ENCODE assay signal across 9 cellular contexts in genomic region chr5:79229357-79230174, GRCh38. TPM values are rescaled to one million over a fixed set of nuclear protein-coding genes. Genes with fewer than 3 reads are reported as not detected.
DNase-seq lines count a peak whose midpoint lies in the region; ATAC-seq, FAIRE-seq and TF ChIP-seq lines count a peak whose summit lies in the region.
"Had no signal": no experiment of that assay in that cellular context is flagged by ENCODE, and none has a peak within 500 bp of the region (broad histone marks: within the 10 kb centered on the region; RNA-seq: fewer than 3 reads in every experiment).

No MANE protein-coding gene starts in this region.

- H3T11ph ChIP-seq in H9 (ENCODE audit: low read length): no peak overlapping the region

- H3K18ac ChIP-seq in H9 (ENCODE audit: insufficient read length, low read depth, low read length): no peak overlapping the region

- H3K9me1 ChIP-seq in keratinocyte (ENCODE audit: control insufficient read depth, extremely low read depth, insufficient read depth, low read length): no peaks in the 10 kb centered on the region

- no peak overlapping the region for H3K9ac ChIP-seq in keratinocyte (ENCODE audit: control insufficient read depth, extremely low read depth, insufficient read depth, low read length)
- no peak overlapping the region for H3K9ac ChIP-seq in H9 (ENCODE audit: extremely low read depth, insufficient read length, low read length)

- H3K14ac ChIP-seq in H9 (ENCODE audit: insufficient read depth, low read length): no peak overlapping the region

- H3K4me1 ChIP-seq in keratinocyte (ENCODE audit: control insufficient read depth, extremely low read depth, insufficient read depth, low read length) (peaks cover 12% of the 10 kb centered on the region), H9 (ENCODE audit: insufficient read depth, low read length) (no peaks in the 10 kb centered on the region)

- no peak overlapping the region for H3K4me3 ChIP-seq in keratinocyte (ENCODE audit: control insufficient read depth in 2 of 3, extremely low read depth in 1 of 3, insufficient read depth in 2 of 3, low read depth in 1 of 3, low read length in 3 of 3)

- H4K8ac ChIP-seq in H9 (replicated peaks; ENCODE audit: insufficient read length, low read depth, low read length): no peak overlapping the region

- H2BK15ac ChIP-seq in H9 (ENCODE audit: low read depth, low read length): no peak overlapping the region

- WGBS in H9 (ENCODE audit: extremely low coverage, insufficient read length, low lambda C conversion rate): no CpG with 5 or more reads among the region's 10 CpGs

- peak in 3 of 5 experiments; percentile 13 to 84 (median 21) for DNase-seq in T-helper 2 cell
- DNase-seq in T-helper 2 cell treated with Interferon-gamma antibody and Interleukin-4, amounts not matched to agents 5 μg/mL and 100 μg/mL, for 36 hours (ENCODE audit: low spot score): no peak
- peak; percentile 86 for DNase-seq in NCI-H69 (lab: John Stamatoyannopoulos, UW)
- DNase-seq in keratinocyte (ENCODE audit: low read depth, low spot score): peak; percentile 84
- DNase-seq in H9: no peak
- no peak for DNase-seq in COR-L47 (lab: John Stamatoyannopoulos, UW)
- no peak for DNase-seq in DMS53 treated with DMSO at 0.1 percent for 48 hours (lab: John Stamatoyannopoulos, UW; ENCODE audit: unreplicated experiment)

- FAIRE-seq in keratinocyte (lab: Jason Lieb, UNC): peak; percentile 72

- no peak overlapping the region for H3K56ac ChIP-seq in H9 (ENCODE audit: insufficient read length, low read depth, low read length)

- no peak overlapping the region for H2BK120ac ChIP-seq in H9 (ENCODE audit: low read depth, low read length, poor library complexity, severe bottlenecking)

- no peak overlapping the region for H3K27ac Mint-ChIP-seq in T-helper 2 cell treated with Interferon-gamma antibody and Interleukin-4, amounts not matched to agents 5 μg/mL and 100 μg/mL, for 36 hours
- peak overlapping the region in 1 of 3 experiments; percentile 50; a peak in 1 of 7 replicates for H3K27ac Mint-ChIP-seq in H9

- dilution Hi-C loops in keratinocyte (cut with MboI; ENCODE audit: extremely low pct_ligation_motif_present, low sequenced_read_pairs): no loop called here

- no peaks in the 10 kb centered on the region for H3K36me3 Mint-ChIP-seq in T-helper 2 cell treated with Interferon-gamma antibody and Interleukin-4, amounts not matched to agents 5 μg/mL and 100 μg/mL, for 36 hours (ENCODE audit: low read depth)
- H3K36me3 Mint-ChIP-seq in H9 (ENCODE audit: insufficient read depth in 1 of 3, low read depth in 3 of 3): no peaks in the 10 kb centered on the region

- H3K9me3 ChIP-seq in keratinocyte (ENCODE audit: control insufficient read depth, low read depth, low read length) (no peaks in the 10 kb centered on the region), H9 (ENCODE audit: control insufficient read depth, low read depth, low read length) (no peaks in the 10 kb centered on the region)

- TF ChIP-seq CTCF in keratinocyte (optimal IDR thresholded peaks at IDR 0.05 in 1 of 3, IDR thresholded peaks at IDR 0.05 in 1 of 3, conservative IDR thresholded peaks at IDR 0.05 in 1 of 3; ENCODE audit: extremely low read depth in 1 of 3, insufficient read depth in 2 of 3, low read length in 3 of 3): no peak
- no peak for TF ChIP-seq CTCF in H9 (conservative IDR thresholded peaks at IDR 0.05)

- H4K5ac ChIP-seq in H9 (ENCODE audit: insufficient read length, low read depth, low read length): no peak overlapping the region

- H3K27me3 ChIP-seq in keratinocyte (ENCODE audit: control insufficient read depth, extremely low read depth, insufficient read depth, low read length) (no peaks in the 10 kb centered on the region), H9 (ENCODE audit: insufficient read depth, low read length) (no peaks in the 10 kb centered on the region)

- H2AFZ ChIP-seq in keratinocyte (ENCODE audit: control insufficient read depth, low read length) (no peak overlapping the region), H9 (ENCODE audit: low read length) (no peak overlapping the region)

- no peaks in the 10 kb centered on the region for H3K23me2 ChIP-seq in H9 (ENCODE audit: insufficient read length, low read depth, low read length, poor library complexity, severe bottlenecking)

- no peak overlapping the region for H4K91ac ChIP-seq in H9 (ENCODE audit: insufficient read length, low read depth, low read length)

- no peak overlapping the region for H3K4me3 Mint-ChIP-seq in T-helper 2 cell treated with Interferon-gamma antibody and Interleukin-4, amounts not matched to agents 5 μg/mL and 100 μg/mL, for 36 hours
- no peak overlapping the region for H3K4me3 Mint-ChIP-seq in H9

- H3K4me2 ChIP-seq in keratinocyte (ENCODE audit: control insufficient read depth, extremely low read depth, insufficient read depth, low read depth, low read length): peak overlapping the region; percentile 31
- H3K4me2 ChIP-seq in H9 (ENCODE audit: insufficient read depth, insufficient read length, low read length): no peak overlapping the region

- no peak overlapping the region for H3K23ac ChIP-seq in H9 (ENCODE audit: insufficient read length, low read depth, low read length)

- H2BK20ac ChIP-seq in H9 (ENCODE audit: low read depth, low read length, poor library complexity, severe bottlenecking): no peak overlapping the region

- no peak overlapping the region for H2AK5ac ChIP-seq in H9 (ENCODE audit: insufficient read length, low read length)

- no peaks in the 10 kb centered on the region for H3K36me3 ChIP-seq in keratinocyte (ENCODE audit: control insufficient read depth in 2 of 2, extremely low read depth in 1 of 2, insufficient read depth in 2 of 2, low read length in 2 of 2)

- peak; percentile 82 for ATAC-seq in HG02588 (IDR thresholded peaks at IDR 0.05; ENCODE audit: unreplicated experiment)

- no peaks in the 10 kb centered on the region for H3K27me3 Mint-ChIP-seq in T-helper 2 cell treated with Interferon-gamma antibody and Interleukin-4, amounts not matched to agents 5 μg/mL and 100 μg/mL, for 36 hours (ENCODE audit: low read depth)
- peaks cover 4% of the 10 kb centered on the region for H3K27me3 Mint-ChIP-seq in H9 (ENCODE audit: low read depth)

- no peaks in the 10 kb centered on the region for H3K79me2 ChIP-seq in keratinocyte (ENCODE audit: control insufficient read depth, insufficient read depth, low read length)
- H3K79me2 ChIP-seq in H9 (ENCODE audit: insufficient read depth, low read length): no peaks in the 10 kb centered on the region

- H4K20me1 ChIP-seq in keratinocyte (ENCODE audit: control insufficient read depth, extremely low read depth, insufficient read depth, low read length) (no peaks in the 10 kb centered on the region), H9 (ENCODE audit: control insufficient read depth, insufficient read depth, insufficient read length) (no peaks in the 10 kb centered on the region)

- H3K4ac ChIP-seq in H9 (ENCODE audit: low read depth, low read length): no peak overlapping the region

- no peak overlapping the region for H2BK5ac ChIP-seq in H9 (ENCODE audit: insufficient read length, low read length)

- H3K4me1 Mint-ChIP-seq in T-helper 2 cell treated with Interferon-gamma antibody and Interleukin-4, amounts not matched to agents 5 μg/mL and 100 μg/mL, for 36 hours (ENCODE audit: low read depth): peaks cover 4% of the 10 kb centered on the region
- no peaks in the 10 kb centered on the region; a peak in 1 of 4 replicates for H3K4me1 Mint-ChIP-seq in H9

- H2BK12ac ChIP-seq in H9 (ENCODE audit: insufficient read length, low read depth, low read length): no peak overlapping the region

- no peaks in the 10 kb centered on the region for H3K9me3 Mint-ChIP-seq in T-helper 2 cell treated with Interferon-gamma antibody and Interleukin-4, amounts not matched to agents 5 μg/mL and 100 μg/mL, for 36 hours
- H3K9me3 Mint-ChIP-seq in H9: no peaks in the 10 kb centered on the region

- H3K79me1 ChIP-seq in H9 (ENCODE audit: insufficient read depth, low read depth, low read length, poor library complexity, severe bottlenecking): no peaks in the 10 kb centered on the region

- H3K27ac ChIP-seq in keratinocyte (ENCODE audit: control insufficient read depth, insufficient read depth, low read length) (peak overlapping the region; percentile 46), H9 (ENCODE audit: insufficient read length, low read depth, low read length) (no peak overlapping the region)
- H3K27ac ChIP-seq: 22Rv1 had no signal

RNA-seq across cellular contexts. Expression of gene JMY, which starts 6.4 kb away (rescaled TPM):
- 1.8 to 3.3 TPM (median 2.5 TPM) in 3 replicates for polyA plus RNA-seq in keratinocyte
- polyA plus RNA-seq in keratinocyte (2011; ENCODE audit: low read depth): 11.6 TPM
- 1.4 and 2.8 TPM in 2 replicates for polyA plus RNA-seq in keratinocyte (2011; cell fraction: cytosol; rRNA removed)
- 3.6 and 5.0 TPM in 2 replicates for polyA plus RNA-seq in keratinocyte (2011; cell fraction: nucleus; rRNA removed)
- 2.0 and 7.1 TPM in 2 replicates for polyA plus RNA-seq in keratinocyte (2012; ENCODE audit: low replicate concordance)
- polyA minus RNA-seq in keratinocyte: 1.1 to 4.3 TPM (median 2.3 TPM) in 3 replicates
- polyA minus RNA-seq in keratinocyte (2011; cell fraction: cytosol; rRNA and poly(A)+ RNA removed): 3.8 TPM
- 6.1 and 9.6 TPM in 2 replicates for polyA minus RNA-seq in keratinocyte (2011; cell fraction: nucleus; rRNA and poly(A)+ RNA removed)
- 14.2 and 15.2 TPM in 2 replicates for total RNA-seq in H9 (2021)

Comparison
In these comparisons a context has a peak if more than half of its experiments do, and no peak if none do; other contexts are left out.
1. DNase-seq: peak in T-helper 2 cell (3 of 5), NCI-H69 (single experiment) and keratinocyte (single experiment); none in T-helper 2 cell treated with Interferon-gamma antibody and Interleukin-4, amounts not matched to agents 5 μg/mL and 100 μg/mL, for 36 hours (single experiment), H9 (single experiment), COR-L47 (single experiment) and DMS53 treated with DMSO at 0.1 percent for 48 hours (single experiment).